Comparison of ENCODE assay signal across 12 cellular contexts in the genomic region with DNA sequence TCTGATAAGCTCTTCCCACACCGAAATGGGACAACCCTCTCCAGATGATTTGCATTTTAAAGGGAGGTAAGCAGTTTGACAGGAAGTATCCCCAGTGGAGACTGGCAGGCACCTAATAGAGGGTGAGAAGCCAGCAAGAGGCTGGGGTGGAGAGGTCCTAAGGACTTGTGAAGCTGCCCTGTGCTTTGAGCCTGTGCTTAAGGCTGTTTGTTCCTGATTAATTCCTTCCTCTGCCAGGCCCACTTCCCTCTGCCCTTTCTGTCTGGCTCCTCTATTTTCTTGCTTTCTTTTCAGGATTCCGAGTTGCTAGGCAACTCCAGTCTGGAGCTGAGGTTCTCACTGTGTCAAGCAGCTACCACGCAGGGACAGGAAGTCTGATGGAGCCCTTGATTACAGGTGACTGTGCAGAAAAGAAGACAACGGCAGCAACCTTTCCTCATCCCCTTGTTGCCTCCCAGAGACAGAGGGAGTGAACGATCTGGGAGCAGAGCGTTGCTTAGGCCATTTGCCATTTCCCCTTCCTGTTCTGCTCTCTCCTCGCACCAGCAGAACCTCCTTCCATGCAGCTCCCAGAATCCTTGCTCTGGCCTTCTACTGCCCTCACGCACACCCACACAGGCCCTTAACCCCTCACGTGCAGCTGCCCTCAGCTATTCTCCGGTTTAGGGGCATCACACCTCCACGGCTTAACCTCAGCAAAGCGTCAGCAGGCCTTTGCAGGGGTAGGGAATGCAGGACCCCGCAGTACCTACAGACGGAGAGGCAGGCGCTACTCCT.
DNase-seq lines count a peak whose midpoint lies in the region; ATAC-seq and TF ChIP-seq lines count a peak whose summit lies in the region.
"Had no signal": no experiment of that assay in that cellular context is flagged by ENCODE, and none has a peak within 500 bp of the region (broad histone marks: within the 10 kb centered on the region; RNA-seq: fewer than 3 reads in every experiment).

No MANE protein-coding gene starts in this region.

- H2AFZ ChIP-seq in PC-9: no peak overlapping the region

- H3K9me2 ChIP-seq in PC-9 (ENCODE audit: insufficient read depth): no peaks in the 10 kb centered on the region

- H3K27ac ChIP-seq in PC-9: no peak overlapping the region
- H3K27ac ChIP-seq: skin epidermis had no signal

- no TSS peak for BruUV-seq in PC-9 (replicated peaks; lab: Mats Ljungman, UMichigan)

- H3F3A ChIP-seq in PC-9 (ENCODE audit: insufficient read depth, low read depth): no peaks in the 10 kb centered on the region

- H3K9me3 Mint-ChIP-seq in activated T-helper 17 cell treated with anti-CD3 and anti-CD28 coated beads, Interleukin-2, amount 50 U/mL, for 72 hours: no peaks in the 10 kb centered on the region

- H3K4me3 Mint-ChIP-seq in activated T-helper 17 cell treated with anti-CD3 and anti-CD28 coated beads, Interleukin-2, amount 50 U/mL, for 72 hours: no peak overlapping the region

- POLR2A ChIA-PET in PC-9 (lab: Charles Lee; ENCODE audit: unreplicated experiment): no interaction called here

- H3K79me2 ChIP-seq in PC-9 (ENCODE audit: low read depth): no peaks in the 10 kb centered on the region

- no peak for TF ChIP-seq CTCF in PC-9 (conservative IDR thresholded peaks at IDR 0.05)

- no peaks in the 10 kb centered on the region for H3K9me3 ChIP-seq in PC-9 (ENCODE audit: insufficient read depth, low read depth)

- no peaks in the 10 kb centered on the region for H3K36me3 Mint-ChIP-seq in activated T-helper 17 cell treated with anti-CD3 and anti-CD28 coated beads, Interleukin-2, amount 50 U/mL, for 72 hours (ENCODE audit: low read depth)

- no peaks in the 10 kb centered on the region for H4K20me1 ChIP-seq in PC-9 (ENCODE audit: insufficient read depth)

- CTCF ChIA-PET in PC-9 (lab: Charles Lee): no interaction called here

- H3K27me3 Mint-ChIP-seq in activated T-helper 17 cell treated with anti-CD3 and anti-CD28 coated beads, Interleukin-2, amount 50 U/mL, for 72 hours: no peaks in the 10 kb centered on the region

- no peak overlapping the region for H3K27ac Mint-ChIP-seq in activated T-helper 17 cell treated with anti-CD3 and anti-CD28 coated beads, Interleukin-2, amount 50 U/mL, for 72 hours

- no peak overlapping the region for H3K4me3 ChIP-seq in PC-9
- H3K4me3 ChIP-seq: skin epidermis had no signal

- intact Hi-C loops in PC-9 (cut with micrococcal nuclease; ENCODE audit: unreplicated experiment): no loop called here

- peak overlapping the region; percentile 3; the same call in 1 of the 2 replicates for H3K4me2 ChIP-seq in PC-9

- no peaks in the 10 kb centered on the region for H3K4me1 Mint-ChIP-seq in activated T-helper 17 cell treated with anti-CD3 and anti-CD28 coated beads, Interleukin-2, amount 50 U/mL, for 72 hours

- ATAC-seq in activated T-helper 17 cell treated with anti-CD3 and anti-CD28 coated beads, Interleukin-2, amount 50 U/mL, for 72 hours (replicated peaks): no peak
- ATAC-seq in HG03457 (IDR thresholded peaks at IDR 0.05; ENCODE audit: unreplicated experiment): no peak
- ATAC-seq: esophagus mucosa had no signal

- DNase-seq in Ammon's horn (ENCODE audit: low spot score): peak; percentile 57
- DNase-seq in MV-4-11 (lab: John Stamatoyannopoulos, UW): peak; percentile 6
- DNase-seq in PC-9: no peak
- peak; percentile 77 for DNase-seq in left kidney (ENCODE audit: low read depth, low spot score)
- DNase-seq in stimulated activated CD4-positive, alpha-beta T cell treated with anti-CD3 and anti-CD28 coated beads, Interleukin-4, amount 100 ng/mL, for 1 hour: no peak
- no peak for DNase-seq in NCI-H1694 treated with DMSO at 0.1 percent for 48 hours (lab: John Stamatoyannopoulos, UW)
- DNase-seq: activated gamma-delta T cell, Karpas-422 had no signal

- no peaks in the 10 kb centered on the region for H3K36me3 ChIP-seq in PC-9 (ENCODE audit: low read depth)

- no peaks in the 10 kb centered on the region for H3K27me3 ChIP-seq in PC-9 (ENCODE audit: insufficient read depth, low read depth)

- no peaks in the 10 kb centered on the region for H3K4me1 ChIP-seq in PC-9 (replicated peaks; ENCODE audit: insufficient read depth)

Comparison
In these comparisons a context has a peak if more than half of its experiments do, and no peak if none do; other contexts are left out.
1. DNase-seq: peak in Ammon's horn (single experiment), MV-4-11 (single experiment) and left kidney (single experiment); none in PC-9 (0 of 2), stimulated activated CD4-positive, alpha-beta T cell treated with anti-CD3 and anti-CD28 coated beads, Interleukin-4, amount 100 ng/mL, for 1 hour (single experiment) and NCI-H1694 treated with DMSO at 0.1 percent for 48 hours (single experiment).